22 cellular contexts compared by ENCODE assay signal in genomic region chr13:99991806-99992242, GRCh38. TPM values are rescaled to one million over a fixed set of nuclear protein-coding genes. Genes with fewer than 3 reads are reported as not detected.
A peak's percentile ranks its signal among the peaks of the same experiment; 100 is the strongest.
DNase-seq lines count a peak whose midpoint lies in the region; TF ChIP-seq lines count a peak whose summit lies in the region.
"Had no signal": no experiment of that assay in that cellular context is flagged by ENCODE, and none has a peak within 500 bp of the region (broad histone marks: within the 10 kb centered on the region; RNA-seq: fewer than 3 reads in every experiment).

No MANE protein-coding gene starts in this region.

- H3K9ac ChIP-seq in SK-N-MC (ENCODE audit: insufficient read length) (peak overlapping the region; percentile 74), endodermal cell (ENCODE audit: extremely low read depth, low read length, poor library complexity, severe bottlenecking) (peak overlapping the region; percentile 34)

- H3K9me3 Mint-ChIP-seq in endodermal cell (no peaks in the 10 kb centered on the region), nephron (peaks cover 4% of the 10 kb centered on the region), immature natural killer cell (peaks cover 10 to 52% (median 16%) of the 10 kb centered on the region in 6 donors), mesothelial cell of epicardium (no peaks in the 10 kb centered on the region)
- H3K9me3 Mint-ChIP-seq: T-helper 2 cell treated with Interferon-gamma antibody and Interleukin-4, amounts not matched to agents 5 μg/mL and 100 μg/mL, for 36 hours had no signal

- no peak for TF ChIP-seq EP300 in stomach (IDR thresholded peaks at IDR 0.05)

- H3K4me3 ChIP-seq in SK-N-MC (peak overlapping the region; percentile 75), endodermal cell (ENCODE audit: low read length) (no peak overlapping the region), stomach (no peak overlapping the region)
- H3K4me3 ChIP-seq: gastroesophageal sphincter, sigmoid colon, uterus had no signal

- peak overlapping the region; percentile 94 for H3K4me3 Mint-ChIP-seq in endodermal cell
- no peak overlapping the region for H3K4me3 Mint-ChIP-seq in nephron
- peak overlapping the region in 1 of 5 donors; percentile 35 for H3K4me3 Mint-ChIP-seq in immature natural killer cell
- no peak overlapping the region for H3K4me3 Mint-ChIP-seq in mesothelial cell of epicardium
- H3K4me3 Mint-ChIP-seq: T-helper 2 cell treated with Interferon-gamma antibody and Interleukin-4, amounts not matched to agents 5 μg/mL and 100 μg/mL, for 36 hours had no signal

- no peak for TF ChIP-seq CTCF in endodermal cell (conservative IDR thresholded peaks at IDR 0.05)
- TF ChIP-seq CTCF in nephron (IDR thresholded peaks at IDR 0.05; ENCODE audit: unreplicated experiment in 3 of 3), result no peak
- TF ChIP-seq CTCF in stomach (IDR thresholded peaks at IDR 0.05), result no peak
- TF ChIP-seq CTCF in mesothelial cell of epicardium (IDR thresholded peaks at IDR 0.05; ENCODE audit: unreplicated experiment), result no peak

- H3K36me3 Mint-ChIP-seq in endodermal cell (ENCODE audit: low read depth) (peaks cover under 1% of the 10 kb centered on the region), nephron (ENCODE audit: low read depth) (no peaks in the 10 kb centered on the region), immature natural killer cell (peaks cover 0 to 15% (median 3%) of the 10 kb centered on the region in 3 donors), mesothelial cell of epicardium (no peaks in the 10 kb centered on the region)

- intact Hi-C loops in stomach (cut with DNase I; ENCODE audit: low total_unique reads), result no loop called here

- H3K36me3 ChIP-seq in SK-N-MC (ENCODE audit: insufficient read depth, low read length) (peaks cover 10% of the 10 kb centered on the region; the same call in 1 of the 2 replicates), endodermal cell (ENCODE audit: control insufficient read depth, insufficient read depth, low read length) (peaks cover 4% of the 10 kb centered on the region), stomach (no peaks in the 10 kb centered on the region)
- H3K36me3 ChIP-seq: gastroesophageal sphincter, sigmoid colon, uterus had no signal

- H3K4me1 ChIP-seq in endodermal cell (ENCODE audit: control insufficient read depth, insufficient read depth, low read length) (peaks cover 22% of the 10 kb centered on the region), stomach (peaks cover 7 to 40% (median 25%) of the 10 kb centered on the region in 4 donors)
- H3K4me1 ChIP-seq: uterus had no signal

- peaks cover 73% of the 10 kb centered on the region for H3K4me1 Mint-ChIP-seq in endodermal cell
- H3K4me1 Mint-ChIP-seq in nephron, result peaks cover 8% of the 10 kb centered on the region
- peaks cover 13 to 18% of the 10 kb centered on the region in 2 donors for H3K4me1 Mint-ChIP-seq in immature natural killer cell
- H3K4me1 Mint-ChIP-seq in mesothelial cell of epicardium, result no peaks in the 10 kb centered on the region

- H3K27me3 ChIP-seq in endodermal cell (ENCODE audit: control insufficient read depth, insufficient read depth, low read length, poor library complexity, severe bottlenecking) (peaks cover 49% of the 10 kb centered on the region), stomach (peaks cover 65 to 100% (median 100%) of the 10 kb centered on the region in 3 donors)

- in situ Hi-C loops in G401 (cut with HindIII; ENCODE audit: low sequenced_read_pairs), result no loop called here

- DNase-seq in G401 (ENCODE audit: low spot score) (peak; percentile 51), SK-N-MC (ENCODE audit: low read depth, low spot score) (no peak), endodermal cell (no peak), stomach (no peak), immature natural killer cell (no peak), NOMO-1 treated with DMSO at 0.1 percent for 48 hours (lab: John Stamatoyannopoulos, UW; ENCODE audit: unreplicated experiment) (no peak), mesothelial cell of epicardium (ENCODE audit: low spot score in 2 of 2, unreplicated experiment in 2 of 2) (no peak)
- DNase-seq: activated CD4-positive, CD25-positive, alpha-beta regulatory T cell treated with anti-CD3 and anti-CD28 coated beads, Interleukin-2, amount 50 U/mL, for 72 hours; activated effector memory CD4-positive, alpha-beta T cell treated with anti-CD3 and anti-CD28 coated beads, Interleukin-2, amount 50 U/mL, for 16 hours; cortex of kidney; DMS53; erythroblast; NCI-H1694; NCI-H446; nucleus accumbens; sigmoid colon; stimulated activated CD4-positive, alpha-beta T cell treated with anti-CD3 and anti-CD28 coated beads, Interleukin-1b, Interleukin-23, amount 100 ng/mL, for 48 hours; uterus had no signal

- H3K27ac ChIP-seq in SK-N-MC, result peak overlapping the region; percentile 89
- no peak overlapping the region for H3K27ac ChIP-seq in endodermal cell (ENCODE audit: low read depth, low read length)
- no peak overlapping the region for H3K27ac ChIP-seq in stomach
- H3K27ac ChIP-seq: gastroesophageal sphincter, sigmoid colon, uterus had no signal

- 6 to 7% methylated on average over 5 to 24 of the region's 24 CpGs for WGBS in endodermal cell (ENCODE audit: insufficient coverage in 1 of 2, insufficient read length in 1 of 2), 2 experiments
- 5 to 14% (median 9%) methylated on average over 21 to 24 of the region's 24 CpGs for WGBS in stomach, 5 donors

- H3K27me3 Mint-ChIP-seq in endodermal cell (ENCODE audit: insufficient read depth) (peaks cover 50% of the 10 kb centered on the region), nephron (ENCODE audit: low read depth) (peaks cover 100% of the 10 kb centered on the region), immature natural killer cell (ENCODE audit: low read depth in 3 of 3) (peaks cover 74 to 92% (median 84%) of the 10 kb centered on the region in 3 donors), mesothelial cell of epicardium (ENCODE audit: low read depth) (peaks cover 100% of the 10 kb centered on the region)

- TF ChIP-seq POLR2A in stomach (IDR thresholded peaks at IDR 0.05), result no peak

- H3K27ac Mint-ChIP-seq in endodermal cell, result peak overlapping the region; percentile 49
- H3K27ac Mint-ChIP-seq in nephron, result peak overlapping the region in 2 of 3 experiments; percentile 42 to 47
- H3K27ac Mint-ChIP-seq in immature natural killer cell, result no peak overlapping the region
- no peak overlapping the region for H3K27ac Mint-ChIP-seq in mesothelial cell of epicardium
- H3K27ac Mint-ChIP-seq: T-helper 2 cell treated with Interferon-gamma antibody and Interleukin-4, amounts not matched to agents 5 μg/mL and 100 μg/mL, for 36 hours had no signal

- no peaks in the 10 kb centered on the region for H3K9me3 ChIP-seq in SK-N-MC (ENCODE audit: low read depth, low read length)
- no peaks in the 10 kb centered on the region for H3K9me3 ChIP-seq in endodermal cell (ENCODE audit: control insufficient read depth, low read length)
- peaks cover 0 to 17% (median 8%) of the 10 kb centered on the region in 4 donors for H3K9me3 ChIP-seq in stomach
- H3K9me3 ChIP-seq: sigmoid colon, uterus had no signal

RNA-seq across cellular contexts. Expression of gene ZIC2, which starts 10.2 kb away (rescaled TPM):
- 10.0 and 16.8 TPM in 2 replicates for total RNA-seq in G401 (2014; rRNA removed; shearing (Covaris generic))
- total RNA-seq in endodermal cell (100 to 1,000 TPM; 182 to 301 TPM), stomach (not detected), mesothelial cell of epicardium (0.47 TPM in 1 of 3 replicates, not detected in the others)
- 198 TPM for polyA plus RNA-seq in endodermal cell (2013, experiment 1 of 2)
- polyA plus RNA-seq in endodermal cell (2013, experiment 2 of 2), result 160 TPM
- polyA plus RNA-seq in stomach (not detected), immature natural killer cell (not detected)
- total RNA-seq: gastroesophageal sphincter, mesenteric fat pad, sigmoid colon, uterus had no signal

RNA-seq across cellular contexts. Expression of gene ZIC5, which starts 20.3 kb away (rescaled TPM):
- total RNA-seq in G401 (2014; rRNA removed; shearing (Covaris generic)), result 7.1 and 10.1 TPM in 2 replicates
- total RNA-seq in endodermal cell (10 to 100 TPM; 11.0 to 13.7 TPM), stomach (not detected), mesothelial cell of epicardium (not detected in 3 replicates)
- 40.1 TPM for polyA plus RNA-seq in endodermal cell (2013, experiment 1 of 2)
- 36.9 TPM for polyA plus RNA-seq in endodermal cell (2013, experiment 2 of 2)
- polyA plus RNA-seq in stomach (not detected), immature natural killer cell (not detected)
- total RNA-seq: gastroesophageal sphincter, mesenteric fat pad, sigmoid colon, uterus had no signal
- polyA plus RNA-seq: sigmoid colon had no signal

Comparison
In these comparisons a context has a peak if more than half of its experiments do, and no peak if none do; other contexts are left out.
1. H3K27ac Mint-ChIP-seq: peak in endodermal cell (single experiment) and nephron (2 of 3); none in immature natural killer cell (0 of 6) and mesothelial cell of epicardium (single experiment).